ENCODE assay signal across 31 cellular contexts in the genomic region with DNA sequence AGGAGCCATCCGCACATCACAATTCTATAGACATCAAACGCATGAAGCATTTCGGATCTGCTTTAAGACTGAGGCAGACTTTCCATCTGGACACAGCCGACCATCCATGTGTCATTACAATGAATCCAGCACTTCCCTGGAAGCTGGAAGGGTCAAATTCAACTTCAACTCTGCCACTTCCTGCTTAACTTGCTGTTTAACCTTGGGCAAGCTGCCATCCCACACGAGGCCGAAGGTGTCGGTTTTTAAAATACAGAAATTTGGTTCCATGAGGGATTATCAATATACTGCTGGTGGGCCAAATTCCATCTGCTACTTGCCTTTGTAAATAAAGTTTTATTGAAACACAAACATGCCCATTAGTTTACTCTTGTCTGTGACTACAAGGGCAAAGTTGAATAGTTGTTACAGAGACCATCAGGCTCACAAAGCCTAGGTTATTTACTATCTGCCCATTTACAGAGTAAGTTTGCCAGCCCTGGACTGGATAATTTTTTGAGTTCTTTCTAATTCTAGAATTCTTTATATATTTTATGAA.
"Had no signal": no experiment of that assay in that cellular context is flagged by ENCODE, and none has a peak within 500 bp of the region (broad histone marks: within the 10 kb centered on the region; RNA-seq: fewer than 3 reads in every experiment).

No MANE protein-coding gene starts in this region.

- H3K27me3 ChIP-seq: adrenal gland, body of pancreas, esophagus squamous epithelium, gastroesophageal sphincter had no signal

- ATAC-seq: activated CD4-positive, alpha-beta T cell treated with anti-CD3 and anti-CD28 coated beads for 36 hours; activated CD8-positive, alpha-beta memory T cell treated with anti-CD3 and anti-CD28 coated beads, Interleukin-2, amount 10 ng/mL, durations not matched to agents 7 days and 5 days; activated CD8-positive, alpha-beta T cell treated with anti-CD3 and anti-CD28 coated beads, Interleukin-2, amount 10 ng/mL, durations not matched to agents 7 days and 5 days; activated naive CD8-positive, alpha-beta T cell treated with anti-CD3 and anti-CD28 coated beads, Interleukin-2, amount 50 U/mL, for 24 hours; body of pancreas; gastroesophageal sphincter had no signal

- H3K4me1 ChIP-seq: adrenal gland, body of pancreas, esophagus squamous epithelium, gastroesophageal sphincter had no signal

- FAIRE-seq: colon, endometrium, endothelial cell of umbilical vein had no signal

- DNase-seq: activated CD4-positive, alpha-beta memory T cell treated with anti-CD3 and anti-CD28 coated beads for 36 hours; activated CD4-positive, alpha-beta T cell treated with anti-CD3 and anti-CD28 coated beads for 36 hours; activated CD4-positive, alpha-beta T cell treated with anti-CD3 and anti-CD28 coated beads, Interleukin-2, amount 10 ng/mL, durations not matched to agents 24 days and 14 days; activated CD4-positive, CD25-positive, alpha-beta regulatory T cell; activated CD4-positive, CD25-positive, alpha-beta regulatory T cell treated with anti-CD3 and anti-CD28 coated beads, Interleukin-2, amount 50 U/mL, for 72 hours; activated CD8-positive, alpha-beta memory T cell treated with anti-CD3 and anti-CD28 coated beads, Interleukin-2, amount 10 ng/mL, durations not matched to agents 7 days and 5 days; activated CD8-positive, alpha-beta memory T cell treated with anti-CD3 and anti-CD28 coated beads, Interleukin-2, amount 50 U/mL, for 4 hours; activated CD8-positive, alpha-beta T cell treated with anti-CD3 and anti-CD28 coated beads, Interleukin-2, amount 10 ng/mL, durations not matched to agents 7 days and 5 days; activated effector memory CD4-positive, alpha-beta T cell treated with anti-CD3 and anti-CD28 coated beads, Interleukin-2, amount 50 U/mL, for 16 hours; activated naive CD4-positive, alpha-beta T cell treated with anti-CD3 and anti-CD28 coated beads for 36 hours; activated naive CD8-positive, alpha-beta T cell treated with anti-CD3 and anti-CD28 coated beads for 36 hours; activated naive CD8-positive, alpha-beta T cell treated with anti-CD3 and anti-CD28 coated beads, Interleukin-2, amount 50 U/mL, for 24 hours; activated T-cell treated with anti-CD3 and anti-CD28 coated beads, Interleukin-2, amount 50 U/mL, for 1 hour; activated T-cell treated with anti-CD3 and anti-CD28 coated beads, Interleukin-2, amount 50 U/mL, for 48 hours; adrenal gland; amygdala; aorta; body of pancreas; caudate nucleus; effector CD8-positive, alpha-beta T cell; esophagus squamous epithelium; foreskin melanocyte; T-helper 2 cell had no signal

- H3K4me3 Mint-ChIP-seq: activated CD4-positive, alpha-beta memory T cell treated with anti-CD3 and anti-CD28 coated beads for 36 hours; activated CD4-positive, alpha-beta T cell treated with anti-CD3 and anti-CD28 coated beads for 36 hours; activated CD4-positive, alpha-beta T cell treated with anti-CD3 and anti-CD28 coated beads, Interleukin-2, amount 10 ng/mL, durations not matched to agents 24 days and 14 days; activated CD8-positive, alpha-beta memory T cell treated with anti-CD3 and anti-CD28 coated beads, Interleukin-2, amount 10 ng/mL, durations not matched to agents 7 days and 5 days; activated CD8-positive, alpha-beta T cell treated with anti-CD3 and anti-CD28 coated beads, Interleukin-2, amount 10 ng/mL, durations not matched to agents 7 days and 5 days; activated naive CD4-positive, alpha-beta T cell treated with anti-CD3 and anti-CD28 coated beads for 36 hours; activated naive CD4-positive, alpha-beta T cell treated with anti-CD3 and anti-CD28 coated beads, Interleukin-2, amount 50 U/mL, for 24 hours; activated naive CD8-positive, alpha-beta T cell treated with anti-CD3 and anti-CD28 coated beads for 36 hours; activated naive CD8-positive, alpha-beta T cell treated with anti-CD3 and anti-CD28 coated beads, Interleukin-2, amount 50 U/mL, for 24 hours; activated T-helper 1 cell treated with anti-CD3 and anti-CD28 coated beads, Interleukin-12 subunit alpha, Interleukin-12 subunit beta, Interleukin-2, Interleukin-4 antibody, amounts not matched to agents 30 ng/mL and 10 ng/mL and 1 ng/mL, durations not matched to agents 14 hours and 24 hours and 36 hours had no signal

- H3K36me3 ChIP-seq: adrenal gland, esophagus squamous epithelium, gastroesophageal sphincter had no signal

- H3K4me1 Mint-ChIP-seq: activated CD4-positive, alpha-beta T cell treated with anti-CD3 and anti-CD28 coated beads for 36 hours; activated CD4-positive, alpha-beta T cell treated with anti-CD3 and anti-CD28 coated beads, Interleukin-2, amount 10 ng/mL, durations not matched to agents 24 days and 14 days; activated CD8-positive, alpha-beta memory T cell treated with anti-CD3 and anti-CD28 coated beads, Interleukin-2, amount 10 ng/mL, durations not matched to agents 7 days and 5 days; activated naive CD4-positive, alpha-beta T cell treated with anti-CD3 and anti-CD28 coated beads, Interleukin-2, amount 50 U/mL, for 24 hours; activated naive CD8-positive, alpha-beta T cell treated with anti-CD3 and anti-CD28 coated beads for 36 hours; activated naive CD8-positive, alpha-beta T cell treated with anti-CD3 and anti-CD28 coated beads, Interleukin-2, amount 50 U/mL, for 24 hours had no signal

- H3K9me3 ChIP-seq: adrenal gland, body of pancreas, esophagus squamous epithelium, gastroesophageal sphincter had no signal

- H3K27ac Mint-ChIP-seq: activated CD4-positive, alpha-beta memory T cell treated with anti-CD3 and anti-CD28 coated beads for 36 hours; activated CD4-positive, alpha-beta T cell treated with anti-CD3 and anti-CD28 coated beads for 36 hours; activated CD4-positive, alpha-beta T cell treated with anti-CD3 and anti-CD28 coated beads, Interleukin-2, amount 10 ng/mL, durations not matched to agents 24 days and 14 days; activated CD8-positive, alpha-beta memory T cell treated with anti-CD3 and anti-CD28 coated beads, Interleukin-2, amount 10 ng/mL, durations not matched to agents 7 days and 5 days; activated CD8-positive, alpha-beta T cell treated with anti-CD3 and anti-CD28 coated beads, Interleukin-2, amount 10 ng/mL, durations not matched to agents 7 days and 5 days; activated naive CD4-positive, alpha-beta T cell treated with anti-CD3 and anti-CD28 coated beads for 36 hours; activated naive CD4-positive, alpha-beta T cell treated with anti-CD3 and anti-CD28 coated beads, Interleukin-2, amount 50 U/mL, for 24 hours; activated naive CD8-positive, alpha-beta T cell treated with anti-CD3 and anti-CD28 coated beads for 36 hours; activated naive CD8-positive, alpha-beta T cell treated with anti-CD3 and anti-CD28 coated beads, Interleukin-2, amount 50 U/mL, for 24 hours; activated T-helper 1 cell treated with anti-CD3 and anti-CD28 coated beads, Interleukin-12 subunit alpha, Interleukin-12 subunit beta, Interleukin-2, Interleukin-4 antibody, amounts not matched to agents 30 ng/mL and 10 ng/mL and 1 ng/mL, durations not matched to agents 14 hours and 24 hours and 36 hours; activated T-helper 2 cell treated with anti-CD3 and anti-CD28 coated beads, Interferon-gamma antibody, Interleukin-2, Interleukin-4, amounts not matched to agents 10 μg/mL and 5 μg/mL and 100 μg/mL, durations not matched to agents 14 hours and 24 hours and 36 hours had no signal

- H3K27ac ChIP-seq: adrenal gland, body of pancreas, epithelial cell of prostate, esophagus squamous epithelium, gastroesophageal sphincter had no signal

- H3K4me3 ChIP-seq: adrenal gland, body of pancreas, esophagus squamous epithelium, gastroesophageal sphincter had no signal

- H3K36me3 Mint-ChIP-seq: activated CD4-positive, alpha-beta memory T cell treated with anti-CD3 and anti-CD28 coated beads for 36 hours; activated CD8-positive, alpha-beta memory T cell treated with anti-CD3 and anti-CD28 coated beads, Interleukin-2, amount 10 ng/mL, durations not matched to agents 7 days and 5 days; activated naive CD4-positive, alpha-beta T cell treated with anti-CD3 and anti-CD28 coated beads, Interleukin-2, amount 50 U/mL, for 24 hours; activated naive CD8-positive, alpha-beta T cell treated with anti-CD3 and anti-CD28 coated beads for 36 hours had no signal

- H3K9me3 Mint-ChIP-seq: activated CD4-positive, alpha-beta memory T cell treated with anti-CD3 and anti-CD28 coated beads for 36 hours; activated CD4-positive, alpha-beta T cell treated with anti-CD3 and anti-CD28 coated beads, Interleukin-2, amount 10 ng/mL, durations not matched to agents 24 days and 14 days; activated naive CD4-positive, alpha-beta T cell treated with anti-CD3 and anti-CD28 coated beads for 36 hours; activated naive CD4-positive, alpha-beta T cell treated with anti-CD3 and anti-CD28 coated beads, Interleukin-2, amount 50 U/mL, for 24 hours; activated naive CD8-positive, alpha-beta T cell treated with anti-CD3 and anti-CD28 coated beads for 36 hours; activated naive CD8-positive, alpha-beta T cell treated with anti-CD3 and anti-CD28 coated beads, Interleukin-2, amount 50 U/mL, for 24 hours; activated T-helper 1 cell treated with anti-CD3 and anti-CD28 coated beads, Interleukin-12 subunit alpha, Interleukin-12 subunit beta, Interleukin-2, Interleukin-4 antibody, amounts not matched to agents 30 ng/mL and 10 ng/mL and 1 ng/mL, durations not matched to agents 14 hours and 24 hours and 36 hours; activated T-helper 2 cell treated with anti-CD3 and anti-CD28 coated beads, Interferon-gamma antibody, Interleukin-2, Interleukin-4, amounts not matched to agents 10 μg/mL and 5 μg/mL and 100 μg/mL, durations not matched to agents 14 hours and 24 hours and 36 hours had no signal
